Comparison of ENCODE assay signal across 7 cellular contexts in genomic region chr3:144877356-144877755, GRCh38.
"Had no signal": no experiment of that assay in that cellular context is flagged by ENCODE, and none has a peak within 500 bp of the region (broad histone marks: within the 10 kb centered on the region; RNA-seq: fewer than 3 reads in every experiment).

No MANE protein-coding gene starts in this region.

- H3K4me2 ChIP-seq: GM23338 had no signal

- H2AFZ ChIP-seq: GM23338 had no signal

- ATAC-seq: GM23338, K562 had no signal

- H3K4me3 ChIP-seq: GM23338, K562 had no signal

- H3K27ac ChIP-seq: HL-60 had no signal

- DNase-seq: H9, HCEC 1CT, HFFc6, IMR-90 had no signal
